ENCODE assay signal across 8 cellular contexts in genomic region chr6:112029045-112029822, GRCh38. TPM values are rescaled to one million over a fixed set of nuclear protein-coding genes. Genes with fewer than 3 reads are reported as not detected.
DNase-seq lines count a peak whose midpoint lies in the region; ATAC-seq and TF ChIP-seq lines count a peak whose summit lies in the region.

No MANE protein-coding gene starts in this region.

- ATAC-seq in GM21515 (IDR thresholded peaks at IDR 0.05; ENCODE audit: unreplicated experiment): peak; percentile 62
- ATAC-seq in body of pancreas: peak; percentile 63

- TF ChIP-seq CTCF in CD14-positive monocyte (IDR thresholded peaks at IDR 0.05) (peak; percentile 83), body of pancreas (IDR thresholded peaks at IDR 0.05) (peak; percentile 44 to 59 (median 53))

- H3K4me3 ChIP-seq in body of pancreas: no peak overlapping the region

- H3K4me1 Mint-ChIP-seq in CD14-positive monocyte: no peaks in the 10 kb centered on the region

- no peak overlapping the region for H3K4me3 Mint-ChIP-seq in CD14-positive monocyte

- H3K27me3 ChIP-seq in body of pancreas: no peaks in the 10 kb centered on the region

- no peaks in the 10 kb centered on the region for H3K9me3 ChIP-seq in body of pancreas

- H3K36me3 Mint-ChIP-seq in CD14-positive monocyte: no peaks in the 10 kb centered on the region

- peaks cover 0 to 5% (median 0%) of the 10 kb centered on the region in 7 donors for H3K9me3 Mint-ChIP-seq in CD14-positive monocyte

- peak overlapping the region in 1 of 7 donors; percentile 82 for H3K27ac Mint-ChIP-seq in CD14-positive monocyte

- no peaks in the 10 kb centered on the region for H3K36me3 ChIP-seq in body of pancreas (replicated peaks in 1 of 2; ENCODE audit: insufficient read depth in 1 of 2, low read depth in 2 of 2)

- 58 to 60% methylated on average over 15 of the region's 15 CpGs for WGBS in body of pancreas, 2 donors

- H3K27ac ChIP-seq in body of pancreas: no peak overlapping the region

- H3K27me3 Mint-ChIP-seq in CD14-positive monocyte (ENCODE audit: low read depth in 3 of 3): peaks cover 0 to 2% (median 2%) of the 10 kb centered on the region in 3 donors

- no peak for TF ChIP-seq POLR2A in body of pancreas (IDR thresholded peaks at IDR 0.05)

- DNase-seq in CD14-positive monocyte (ENCODE audit: low spot score): peak; percentile 63
- peak; percentile 65 for DNase-seq in NCI-H1694 treated with DMSO at 0.1 percent for 48 hours (lab: John Stamatoyannopoulos, UW)
- peak; percentile 61 for DNase-seq in UCSD-AML1 (lab: John Stamatoyannopoulos, UW; ENCODE audit: unreplicated experiment)
- peak; percentile 58 to 79 (median 70) for DNase-seq in body of pancreas
- peak; percentile 32 for DNase-seq in kidney glomerular epithelial cell (lab: John Stamatoyannopoulos, UW)
- DNase-seq in stimulated activated CD4-positive, alpha-beta T cell treated with anti-CD3 and anti-CD28 coated beads, Interleukin-4, amount 100 ng/mL, for 48 hours (ENCODE audit: low read depth in 2 of 2): peak; percentile 77 to 88
- DNase-seq in middle frontal gyrus (ENCODE audit: extremely low spot score, low spot score): no peak

- intact Hi-C loops in CD14-positive monocyte (cut with micrococcal nuclease) (loop anchor here (2.0 to 5.0 kb wide), 2 partner anchors 318 to 322 kb away; no protein-coding TSS in a partner anchor), body of pancreas (cut with DNase I) (no loop called here)

- peaks cover 8% of the 10 kb centered on the region for H3K4me1 ChIP-seq in body of pancreas

RNA-seq across cellular contexts. Expression of gene CCN6, which starts 24.7 kb away (rescaled TPM):
- not detected for polyA plus RNA-seq in CD14-positive monocyte
- not detected for total RNA-seq in body of pancreas

RNA-seq across cellular contexts. Expression of gene TUBE1, which starts 58.0 kb away (rescaled TPM):
- 1 to 10 TPM; 2.1 to 2.7 TPM for polyA plus RNA-seq in CD14-positive monocyte
- total RNA-seq in body of pancreas: 10 to 100 TPM; 17.1 to 34.8 TPM

RNA-seq across cellular contexts. Expression of gene FAM229B, which starts 58.2 kb away (rescaled TPM):
- under 1 TPM in 1 of 2 donors, not detected in 1; 0.64 TPM for polyA plus RNA-seq in CD14-positive monocyte
- total RNA-seq in body of pancreas: 1 to 10 TPM; 3.6 to 4.4 TPM
